ENCODE assay signal across 9 cellular contexts in the genomic region with DNA sequence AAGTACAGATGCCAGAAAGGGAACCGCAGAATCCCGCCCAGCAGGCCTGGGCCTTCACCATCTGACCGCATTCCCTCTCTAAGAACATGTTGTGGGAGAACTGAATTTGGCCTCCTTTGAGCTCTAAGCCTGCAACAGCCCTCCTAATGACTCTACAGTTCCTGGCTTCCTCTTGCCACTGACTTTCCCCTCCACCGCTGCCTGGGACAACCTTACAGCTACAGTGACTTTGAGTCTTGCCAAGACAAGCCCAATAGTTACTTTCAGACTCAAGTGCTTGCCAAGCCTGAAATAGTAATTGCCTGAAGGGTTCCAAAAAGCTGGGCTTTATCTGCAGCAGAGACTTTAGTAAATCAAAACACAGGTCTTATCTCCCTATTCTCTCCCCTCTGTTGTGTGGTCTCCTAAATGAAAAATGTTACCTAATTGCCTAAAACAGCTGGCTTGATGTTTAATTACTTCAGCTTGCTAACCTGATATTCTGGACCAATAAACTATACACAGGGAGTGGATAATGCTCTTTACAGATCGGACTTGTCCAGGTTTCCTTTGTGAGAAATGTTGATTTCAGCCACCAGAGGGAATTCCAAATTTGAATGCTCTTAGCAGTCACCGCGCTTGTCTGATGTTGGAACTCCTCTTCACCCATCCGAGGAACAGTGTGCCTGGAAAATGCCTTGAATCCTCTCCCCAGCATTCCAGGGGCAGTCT.
A peak's percentile ranks its signal among the peaks of the same experiment; 100 is the strongest.
DNase-seq lines count a peak whose midpoint lies in the region; FAIRE-seq and TF ChIP-seq lines count a peak whose summit lies in the region.
"Had no signal": no experiment of that assay in that cellular context is flagged by ENCODE, and none has a peak within 500 bp of the region (broad histone marks: within the 10 kb centered on the region; RNA-seq: fewer than 3 reads in every experiment).

No MANE protein-coding gene starts in this region.

- 48 to 58% methylated on average over 8 of the region's 8 CpGs for WGBS in testis, 2 donors

- peaks cover 14% of the 10 kb centered on the region for H3K4me1 ChIP-seq in testis
- H3K4me1 ChIP-seq in effector memory CD4-positive, alpha-beta T cell (ENCODE audit: control insufficient read depth, insufficient read depth, low read length, poor library complexity, severe bottlenecking), result no peaks in the 10 kb centered on the region

- H3K27ac ChIP-seq in testis, result peak overlapping the region in 1 of 2 donors; percentile 42
- H3K27ac ChIP-seq in effector memory CD4-positive, alpha-beta T cell (ENCODE audit: insufficient read depth, low read length, poor library complexity, severe bottlenecking), result no peak overlapping the region

- intact Hi-C loops in testis (cut with DNase I; ENCODE audit: low total_unique reads), result no loop called here

- TF ChIP-seq POLR2A in testis (IDR thresholded peaks at IDR 0.05), result no peak

- H3K27me3 ChIP-seq in bronchial epithelial cell (ENCODE audit: control insufficient read depth, insufficient read depth, low read length) (peaks cover 3% of the 10 kb centered on the region), testis (no peaks in the 10 kb centered on the region)
- H3K27me3 ChIP-seq in effector memory CD4-positive, alpha-beta T cell (replicated peaks; ENCODE audit: control insufficient read depth, insufficient read depth, low read length, poor library complexity, severe bottlenecking), result no peaks in the 10 kb centered on the region

- H3K36me3 ChIP-seq in bronchial epithelial cell (ENCODE audit: control insufficient read depth, insufficient read depth, low read length) (no peaks in the 10 kb centered on the region), testis (ENCODE audit: low read depth, missing control alignments) (no peaks in the 10 kb centered on the region)
- no peaks in the 10 kb centered on the region for H3K36me3 ChIP-seq in effector memory CD4-positive, alpha-beta T cell (ENCODE audit: control insufficient read depth, insufficient read depth, low read length)

- DNase-seq in LNCaP clone FGC (ENCODE audit: low read depth), result peak; percentile 34
- DNase-seq in bronchial epithelial cell (ENCODE audit: low read depth), result peak; percentile 80
- DNase-seq in left kidney (ENCODE audit: low read depth, low spot score), result peak; percentile 56
- peak; percentile 78 for DNase-seq in testis
- no peak for DNase-seq in GM19240 (ENCODE audit: insufficient read length, low spot score)
- DNase-seq in activated CD4-positive, alpha-beta T cell treated with anti-CD3 and anti-CD28 coated beads for 48 hours, result no peak
- DNase-seq in effector memory CD4-positive, alpha-beta T cell, result no peak
- DNase-seq in NK-92 (lab: John Stamatoyannopoulos, UW; ENCODE audit: unreplicated experiment), result no peak
- DNase-seq: NCI-H524 had no signal

- no peaks in the 10 kb centered on the region for H3K9me3 ChIP-seq in testis
- H3K9me3 ChIP-seq in effector memory CD4-positive, alpha-beta T cell (ENCODE audit: control insufficient read depth, low read length), result no peaks in the 10 kb centered on the region

- no peak for FAIRE-seq in bronchial epithelial cell (lab: Jason Lieb, UNC)

- no peak overlapping the region for H3K4me3 ChIP-seq in LNCaP clone FGC (ENCODE audit: low read depth, low read length)
- no peak overlapping the region for H3K4me3 ChIP-seq in bronchial epithelial cell (ENCODE audit: low read depth, low read length)
- no peak overlapping the region for H3K4me3 ChIP-seq in testis
- no peak overlapping the region for H3K4me3 ChIP-seq in effector memory CD4-positive, alpha-beta T cell (ENCODE audit: insufficient read depth, low read depth, low read length, poor library complexity, severe bottlenecking)

- no peak for TF ChIP-seq CTCF in LNCaP clone FGC (IDR thresholded peaks at IDR 0.05; ENCODE audit: control insufficient read depth, extremely low read depth, insufficient read depth)
- no peak for TF ChIP-seq CTCF in bronchial epithelial cell (IDR thresholded peaks at IDR 0.05; ENCODE audit: insufficient read depth, low read length, severe bottlenecking)
- TF ChIP-seq CTCF in testis (IDR thresholded peaks at IDR 0.05), result peak; percentile 21 to 48 (median 42)

Comparison
In these comparisons a context has a peak if more than half of its experiments do, and no peak if none do; other contexts are left out.
1. DNase-seq: peak in LNCaP clone FGC (single experiment), bronchial epithelial cell (single experiment), left kidney (single experiment) and testis (single experiment); none in GM19240 (single experiment), activated CD4-positive, alpha-beta T cell treated with anti-CD3 and anti-CD28 coated beads for 48 hours (single experiment), effector memory CD4-positive, alpha-beta T cell (0 of 3) and NK-92 (single experiment).
2. CTCF ChIP-seq: peak in testis (3 of 3); none in LNCaP clone FGC (single experiment) and bronchial epithelial cell (single experiment).